ENCODE assay signal across 8 cellular contexts in genomic region chr4:145178740-145179139, GRCh38. TPM values are rescaled to one million over a fixed set of nuclear protein-coding genes. Genes with fewer than 3 reads are reported as not detected.
DNase-seq lines count a peak whose midpoint lies in the region; ATAC-seq and TF ChIP-seq lines count a peak whose summit lies in the region.

No MANE protein-coding gene starts in this region.

- H3K4me3 Mint-ChIP-seq in GM23338 (peak overlapping the region; percentile 92), progenitor cell of endocrine pancreas (ENCODE audit: low read depth) (peak overlapping the region; percentile 88)

- 1 to 5% methylated on average over 4 of the region's 4 CpGs for WGBS in esophagus, 2 donors

- peaks cover 12% of the 10 kb centered on the region for H3K36me3 Mint-ChIP-seq in GM23338 (ENCODE audit: low read depth)
- H3K36me3 Mint-ChIP-seq in progenitor cell of endocrine pancreas (ENCODE audit: insufficient read depth): peaks cover 9% of the 10 kb centered on the region

- no peaks in the 10 kb centered on the region for H3K9me2 ChIP-seq in GM23338 (ENCODE audit: insufficient read depth)

- no peak for TF ChIP-seq CTCF in GM23338 (conservative IDR thresholded peaks at IDR 0.05; ENCODE audit: low read depth in 2 of 2)
- TF ChIP-seq CTCF in progenitor cell of endocrine pancreas (IDR thresholded peaks at IDR 0.05; ENCODE audit: unreplicated experiment): no peak
- TF ChIP-seq CTCF in omental fat pad (IDR thresholded peaks at IDR 0.05): no peak

- H3K9me3 ChIP-seq in SJSA1 (replicated peaks) (no peaks in the 10 kb centered on the region), esophagus (ENCODE audit: control insufficient read depth in 2 of 2, insufficient read depth in 1 of 2, low read depth in 1 of 2, low read length in 1 of 2) (no peaks in the 10 kb centered on the region)

- H2AFZ ChIP-seq in GM23338: no peak overlapping the region

- H4K20me1 ChIP-seq in GM23338 (replicated peaks; ENCODE audit: insufficient read depth): peaks cover 19% of the 10 kb centered on the region

- H3K4me3 ChIP-seq in GM23338 (peak overlapping the region; percentile 80), SJSA1 (peak overlapping the region; percentile 68), esophagus (ENCODE audit: low read depth in 1 of 2, low read length in 2 of 2) (peak overlapping the region in 1 of 2 donors; percentile 87)

- peaks cover 19% of the 10 kb centered on the region for H3K4me1 Mint-ChIP-seq in GM23338
- peaks cover 19% of the 10 kb centered on the region for H3K4me1 Mint-ChIP-seq in progenitor cell of endocrine pancreas (ENCODE audit: low read depth)

- H3K27ac ChIP-seq in GM23338 (ENCODE audit: low read depth) (no peak overlapping the region), SJSA1 (peak overlapping the region; percentile 79), esophagus (ENCODE audit: low read depth in 2 of 2, low read length in 1 of 2) (peak overlapping the region; percentile 42 to 99)

- DNase-seq in GM23338 (ENCODE audit: low spot score): no peak
- no peak for DNase-seq in SJSA1 (ENCODE audit: low read depth in 1 of 2, low spot score in 2 of 2)
- no peak for DNase-seq in progenitor cell of endocrine pancreas (ENCODE audit: low spot score, unreplicated experiment)
- no peak for DNase-seq in omental fat pad (ENCODE audit: low spot score)

- H3K27ac Mint-ChIP-seq in GM23338 (no peak overlapping the region), progenitor cell of endocrine pancreas (peak overlapping the region; percentile 96)

- H3K79me2 ChIP-seq in GM23338 (replicated peaks; ENCODE audit: insufficient read depth): peaks cover 57% of the 10 kb centered on the region

- no peaks in the 10 kb centered on the region for H3K9me3 Mint-ChIP-seq in GM23338
- no peaks in the 10 kb centered on the region for H3K9me3 Mint-ChIP-seq in progenitor cell of endocrine pancreas (ENCODE audit: low read depth)

- H3K36me3 ChIP-seq in GM23338 (ENCODE audit: insufficient read depth) (no peaks in the 10 kb centered on the region; the same call in 1 of the 2 replicates), SJSA1 (peaks cover 7% of the 10 kb centered on the region; the same call in 1 of the 2 replicates), esophagus (ENCODE audit: control insufficient read depth in 2 of 2, insufficient read depth in 2 of 2, low read length in 1 of 2) (no peaks in the 10 kb centered on the region)

- no peaks in the 10 kb centered on the region for H3F3A ChIP-seq in GM23338 (replicated peaks; ENCODE audit: low read depth)

- peaks cover 6% of the 10 kb centered on the region for H3K27me3 Mint-ChIP-seq in GM23338 (ENCODE audit: insufficient read depth, low read depth, poor library complexity)
- no peaks in the 10 kb centered on the region for H3K27me3 Mint-ChIP-seq in progenitor cell of endocrine pancreas

- H3K4me2 ChIP-seq in GM23338: peak overlapping the region; percentile 92

- ATAC-seq in GM23338 (no peak), HG03159 (IDR thresholded peaks at IDR 0.05; ENCODE audit: unreplicated experiment) (no peak), GM18868 (IDR thresholded peaks at IDR 0.05; ENCODE audit: unreplicated experiment) (no peak), GM21619 (IDR thresholded peaks at IDR 0.05; ENCODE audit: unreplicated experiment) (no peak), omental fat pad (ENCODE audit: low FRiP score) (no peak)

- H3K27me3 ChIP-seq in GM23338 (ENCODE audit: insufficient read depth) (no peaks in the 10 kb centered on the region), SJSA1 (replicated peaks) (no peaks in the 10 kb centered on the region), esophagus (ENCODE audit: control insufficient read depth in 1 of 2, insufficient read depth in 2 of 2, low read length in 2 of 2) (no peaks in the 10 kb centered on the region)

- H3K4me1 ChIP-seq in GM23338 (ENCODE audit: insufficient read depth) (peaks cover 8% of the 10 kb centered on the region), SJSA1 (replicated peaks) (peaks cover 13% of the 10 kb centered on the region), esophagus (ENCODE audit: control insufficient read depth in 2 of 2, insufficient read depth in 2 of 2, low read length in 1 of 2) (peaks cover 0 to 2% of the 10 kb centered on the region in 2 donors)

TF ChIP-seq in GM23338, 12 proteins besides CTCF, POLR2A, EP300 and RAD21 (continues in another document):
- TF ChIP-seq EZH2 (IDR thresholded peaks at IDR 0.05; ENCODE audit: low read depth, unreplicated experiment): no peak
- TF ChIP-seq POLR2AphosphoS5 (IDR thresholded peaks at IDR 0.05; ENCODE audit: low read depth): no peak
- TF ChIP-seq ZNF114 (CRISPR knock-in tag; IDR thresholded peaks at IDR 0.05): no peak
- TF ChIP-seq JUNB (IDR thresholded peaks at IDR 0.05; ENCODE audit: unreplicated experiment): no peak
- no peak for TF ChIP-seq EZH2phosphoT487 (IDR thresholded peaks at IDR 0.05; ENCODE audit: unreplicated experiment)
- no peak for TF ChIP-seq CREB1 (CRISPR knock-in tag; IDR thresholded peaks at IDR 0.05; ENCODE audit: low read depth)
- no peak for TF ChIP-seq ZNF331 (CRISPR knock-in tag; IDR thresholded peaks at IDR 0.05; ENCODE audit: low read depth)
- TF ChIP-seq ETS1 (IDR thresholded peaks at IDR 0.05): no peak
- TF ChIP-seq STAT1 (IDR thresholded peaks at IDR 0.05; ENCODE audit: unreplicated experiment): no peak
- TF ChIP-seq NANOG (IDR thresholded peaks at IDR 0.05; ENCODE audit: borderline replicate concordance): no peak

RNA-seq across cellular contexts. Expression of gene OTUD4, which starts 1.6 kb away (rescaled TPM):
- 42.2 and 53.2 TPM in 2 replicates for total RNA-seq in GM23338 (2014; rRNA removed; shearing (Covaris generic))
- polyA plus RNA-seq in GM23338 (2016; fragmentation: Nextera tagmentation; extraction: Ambion mirVana) (15.5 and 17.9 TPM in 2 replicates), esophagus (1 to 10 TPM; 7.8 to 8.3 TPM)
- total RNA-seq in SJSA1 (2014; rRNA removed; shearing (Covaris generic)): 7.8 and 9.0 TPM in 2 replicates
- total RNA-seq in progenitor cell of endocrine pancreas (40.8 and 41.8 TPM in 2 replicates), omental fat pad (10 to 100 TPM; 26.8 to 76.1 (median 48.0) TPM)
